In the genomic region with DNA sequence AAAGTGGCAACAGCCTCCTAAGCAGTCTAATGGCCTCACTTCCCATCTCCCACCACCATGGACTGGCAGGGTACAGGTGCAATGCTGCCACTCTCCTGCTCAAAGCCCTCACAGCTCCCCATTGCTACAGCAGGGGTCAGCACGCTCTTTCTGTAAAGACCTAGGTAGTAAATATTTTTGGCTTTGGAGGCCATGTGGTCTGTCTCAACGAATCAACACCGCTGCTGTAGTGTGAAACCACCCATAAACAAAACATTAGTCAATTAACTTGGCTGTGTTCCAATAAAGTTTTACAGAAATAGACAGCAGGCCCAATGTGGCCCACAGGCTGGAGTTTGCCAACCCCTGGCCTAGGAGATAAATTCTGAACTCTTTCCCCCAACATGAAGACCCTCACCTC, we compare ENCODE assay signal across 16 cellular contexts. TPM values are rescaled to one million over a fixed set of nuclear protein-coding genes. Genes with fewer than 3 reads are reported as not detected.
DNase-seq lines count a peak whose midpoint lies in the region; ATAC-seq, FAIRE-seq and TF ChIP-seq lines count a peak whose summit lies in the region.
"Had no signal": no experiment of that assay in that cellular context is flagged by ENCODE, and none has a peak within 500 bp of the region (broad histone marks: within the 10 kb centered on the region; RNA-seq: fewer than 3 reads in every experiment).

No MANE protein-coding gene starts in this region.

- no peak overlapping the region for H2BK5ac ChIP-seq in mesenchymal stem cell (ENCODE audit: low read depth, low read length, poor library complexity, severe bottlenecking)

- no peaks in the 10 kb centered on the region for H3K27me3 ChIP-seq in Loucy (ENCODE audit: insufficient read depth, low read length, poor library complexity, severe bottlenecking)
- no peaks in the 10 kb centered on the region for H3K27me3 ChIP-seq in GM12878 (replicated peaks in 1 of 2; ENCODE audit: control insufficient read depth in 2 of 2, insufficient read depth in 2 of 2, low read length in 1 of 2)
- H3K27me3 ChIP-seq in mesenchymal stem cell (ENCODE audit: control insufficient read depth in 1 of 2, insufficient read depth in 1 of 2, low read length in 2 of 2) = peaks cover 0 to 20% of the 10 kb centered on the region in 2 experiments
- no peaks in the 10 kb centered on the region for H3K27me3 ChIP-seq in adrenal gland
- H3K27me3 ChIP-seq: colonic mucosa had no signal

- H3K9ac ChIP-seq in Loucy (ENCODE audit: low read depth, low read length, poor library complexity, severe bottlenecking) (no peak overlapping the region), GM12878 (ENCODE audit: control insufficient read depth, insufficient read depth, low read length) (no peak overlapping the region), mesenchymal stem cell (ENCODE audit: low read length) (no peak overlapping the region)

- H2BK15ac ChIP-seq in mesenchymal stem cell (ENCODE audit: low read depth, poor library complexity, severe bottlenecking) = no peak overlapping the region

- H3K4me3 ChIP-seq in Loucy (ENCODE audit: low read length, poor library complexity, severe bottlenecking) (no peak overlapping the region), GM12878 (no peak overlapping the region), mesenchymal stem cell (ENCODE audit: insufficient read depth in 1 of 2, low read depth in 1 of 2, low read length in 2 of 2) (no peak overlapping the region), adrenal gland (no peak overlapping the region)
- H3K4me3 ChIP-seq: colonic mucosa had no signal

- no peak for TF ChIP-seq RAD21 in GM12878 (IDR thresholded peaks at IDR 0.05; ENCODE audit: insufficient read depth, low read depth, low read length)

- WGBS in GM12878 (ENCODE audit: insufficient coverage, insufficient replicate concordance, low lambda C conversion rate, missing lambda C conversion rate) = 44% methylated on average over 3 of the region's 3 CpGs
- 60% methylated on average over 3 of the region's 3 CpGs for WGBS in mesenchymal stem cell
- 54 to 82% (median 59%) methylated on average over 3 of the region's 3 CpGs for WGBS in adrenal gland, 4 donors

- no peaks in the 10 kb centered on the region for H3K79me1 ChIP-seq in mesenchymal stem cell (replicated peaks; ENCODE audit: low read length, poor library complexity, severe bottlenecking)

- FAIRE-seq in GM18507 (lab: Jason Lieb, UNC) (peak; percentile 64), GM12878 (lab: Jason Lieb, UNC) (no peak)

- no peak overlapping the region for H2AFZ ChIP-seq in Loucy (ENCODE audit: low read length)
- H2AFZ ChIP-seq in GM12878 (ENCODE audit: control insufficient read depth, low read depth, low read length) = no peak overlapping the region
- no peak overlapping the region for H2AFZ ChIP-seq in mesenchymal stem cell (ENCODE audit: low read depth, low read length)

- in situ Hi-C loops in GM12878 (cut with MboI) = loop anchor here (5.0 kb wide), 1 partner anchor 187 kb away; no protein-coding TSS in a partner anchor

- no peak overlapping the region for H3K18ac ChIP-seq in mesenchymal stem cell (ENCODE audit: low read depth in 1 of 2, low read length in 2 of 2)

- ATAC-seq in GM12878 = no peak

- H3K4me2 ChIP-seq in Loucy (ENCODE audit: low read depth, low read length, poor library complexity, severe bottlenecking) (no peak overlapping the region), GM12878 (ENCODE audit: control insufficient read depth, insufficient read depth) (no peak overlapping the region), mesenchymal stem cell (ENCODE audit: low read length, poor library complexity, severe bottlenecking) (no peak overlapping the region)

- intact Hi-C loops in GM12878 (cut with micrococcal nuclease; ENCODE audit: unreplicated experiment) (loop anchor here (5.0 to 10.0 kb wide), 2 partner anchors 302 to 430 kb away; a partner anchor contains a TSS), adrenal gland (cut with DNase I) (loop anchor here (5.0 kb wide), 1 partner anchor 192 kb away; no protein-coding TSS in a partner anchor)

- H4K8ac ChIP-seq in mesenchymal stem cell (ENCODE audit: low read length) = no peak overlapping the region

- no peak overlapping the region for H3K23ac ChIP-seq in mesenchymal stem cell (ENCODE audit: low read length in 2 of 2)

- RAD21 ChIA-PET in GM12878 (lab: Charles Lee; ENCODE audit: unreplicated experiment) = interaction anchor here (1.4 kb wide), 1 partner anchor 189 kb away, joined by 6 read pairs; no protein-coding TSS in a partner anchor

- TF ChIP-seq CTCF in Loucy (conservative IDR thresholded peaks at IDR 0.05; ENCODE audit: low read length) = 0 out of 2 replicates have a peak, but pooled peaks have one; percentile 10
- no peak for TF ChIP-seq CTCF in GM12878 (IDR thresholded peaks at IDR 0.05 in 2 of 3, conservative IDR thresholded peaks at IDR 0.05 in 1 of 3; ENCODE audit: control insufficient read depth in 2 of 3, extremely low read depth in 1 of 3, insufficient read depth in 1 of 3, low read depth in 3 of 3, low read length in 3 of 3)
- TF ChIP-seq CTCF in adrenal gland (IDR thresholded peaks at IDR 0.05) = no peak

- no peak for TF ChIP-seq POLR2A in GM12878 (IDR thresholded peaks at IDR 0.05; ENCODE audit: low read depth, low read length)
- no peak for TF ChIP-seq POLR2A in adrenal gland (IDR thresholded peaks at IDR 0.05)

- BruUV-seq in GM12878 (replicated peaks; lab: Mats Ljungman, UMichigan) = no TSS peak

- H3K79me2 ChIP-seq in Loucy (ENCODE audit: insufficient read depth, low read length) (no peaks in the 10 kb centered on the region), GM12878 (ENCODE audit: control insufficient read depth, insufficient read depth, low read length) (no peaks in the 10 kb centered on the region)

- no peaks in the 10 kb centered on the region for H3F3A ChIP-seq in Loucy (ENCODE audit: low read depth)

- POLR2A ChIA-PET in GM12878 (lab: Charles Lee) = no interaction called here

- SMC1A ChIA-PET in GM12878 (lab: Charles Lee; ENCODE audit: uncharacterized antibody, unreplicated experiment) = interaction anchor here (1.5 to 1.6 kb wide), 2 partner anchors 133 to 189 kb away, joined by 3 to 4 read pairs; a partner anchor contains a TSS

- H3K36me3 ChIP-seq in Loucy (ENCODE audit: insufficient read depth, low read length) (no peaks in the 10 kb centered on the region), GM12878 (ENCODE audit: control insufficient read depth in 2 of 2, insufficient read depth in 2 of 2, low read length in 1 of 2) (peaks cover 0 to 17% of the 10 kb centered on the region in 2 experiments; a peak in 3 of 4 replicates), mesenchymal stem cell (ENCODE audit: control insufficient read depth in 1 of 2, insufficient read depth in 2 of 2, low read depth in 1 of 2, low read length in 2 of 2) (no peaks in the 10 kb centered on the region), adrenal gland (replicated peaks in 1 of 2) (no peaks in the 10 kb centered on the region)
- H3K36me3 ChIP-seq: colonic mucosa had no signal

- H4K91ac ChIP-seq in mesenchymal stem cell (ENCODE audit: low read length) = no peak overlapping the region

- no peak overlapping the region for H3K14ac ChIP-seq in mesenchymal stem cell (ENCODE audit: low read length in 2 of 2)

- H4K20me1 ChIP-seq in Loucy (ENCODE audit: insufficient read depth, low read length, poor library complexity, severe bottlenecking) (no peaks in the 10 kb centered on the region), GM12878 (ENCODE audit: control insufficient read depth, insufficient read depth) (no peaks in the 10 kb centered on the region)

- H3K9me2 ChIP-seq in Loucy (replicated peaks; ENCODE audit: low read depth, low read length) = no peaks in the 10 kb centered on the region

- H3K4me1 ChIP-seq in Loucy (ENCODE audit: insufficient read depth, low read length, poor library complexity, severe bottlenecking) (no peaks in the 10 kb centered on the region), GM12878 (ENCODE audit: control insufficient read depth, insufficient read depth, low read length) (peaks cover 21% of the 10 kb centered on the region), mesenchymal stem cell (ENCODE audit: control insufficient read depth, insufficient read depth, low read depth, low read length) (no peaks in the 10 kb centered on the region), adrenal gland (replicated peaks in 1 of 2) (no peaks in the 10 kb centered on the region)
- H3K4me1 ChIP-seq: colonic mucosa had no signal

- H3K9me3 ChIP-seq in Loucy (ENCODE audit: insufficient read depth, low read depth, low read length) (no peaks in the 10 kb centered on the region), GM12878 (replicated peaks; ENCODE audit: control insufficient read depth, insufficient read depth, low read length) (no peaks in the 10 kb centered on the region), mesenchymal stem cell (ENCODE audit: control insufficient read depth, low read length) (no peaks in the 10 kb centered on the region), adrenal gland (replicated peaks in 1 of 3) (no peaks in the 10 kb centered on the region)
- H3K9me3 ChIP-seq: colonic mucosa had no signal

- no peak overlapping the region for H3K4ac ChIP-seq in mesenchymal stem cell (ENCODE audit: low read depth in 1 of 2, low read length in 2 of 2)

- no peak overlapping the region for H2BK12ac ChIP-seq in mesenchymal stem cell (ENCODE audit: low read length in 2 of 2)

- H3K27ac ChIP-seq in GM12878 (ENCODE audit: control insufficient read depth, insufficient read depth) = no peak overlapping the region
- H3K27ac ChIP-seq in mesenchymal stem cell (ENCODE audit: low read length, poor library complexity, severe bottlenecking) = no peak overlapping the region
- no peak overlapping the region for H3K27ac ChIP-seq in adrenal gland
- H3K27ac ChIP-seq: colonic mucosa had no signal

- no peak for TF ChIP-seq EP300 in GM12878 (IDR thresholded peaks at IDR 0.05; ENCODE audit: borderline replicate concordance in 1 of 2, control insufficient read depth in 1 of 2, low read depth in 2 of 2, low read length in 2 of 2)

- no peak for DNase-seq in GM18507 (ENCODE audit: extremely low spot score, insufficient read length, low read depth)
- DNase-seq in GM12878 (ENCODE audit: low read depth, low spot score) = no peak
- peak; percentile 38 for DNase-seq in mesenchymal stem cell
- no peak for DNase-seq in adrenal gland
- DNase-seq in Kasumi-1 (lab: John Stamatoyannopoulos, UW) = no peak
- no peak for DNase-seq in NOMO-1 treated with DMSO at 0.1 percent for 48 hours (lab: John Stamatoyannopoulos, UW; ENCODE audit: unreplicated experiment)
- DNase-seq in NCI-H1436 (lab: John Stamatoyannopoulos, UW) = no peak
- DNase-seq: activated CD4-positive, alpha-beta T cell treated with anti-CD3 and anti-CD28 coated beads for 4 hours; activated T-cell treated with anti-CD3 and anti-CD28 coated beads, Interleukin-2, amount 50 U/mL, for 1 hour; CD4-positive, CD25-positive, alpha-beta regulatory T cell; colonic mucosa; NCI-H510A treated with DMSO at 0.1 percent for 48 hours; occipital lobe; substantia nigra had no signal

- no peak overlapping the region for H2BK120ac ChIP-seq in mesenchymal stem cell (ENCODE audit: low read depth, low read length)

- H2AK5ac ChIP-seq in mesenchymal stem cell (ENCODE audit: low read length, severe bottlenecking) = no peak overlapping the region

- CTCF ChIA-PET in GM12878 (lab: Yijun Ruan, JAX) = interaction anchor here (1.8 to 2.4 kb wide), 2 partner anchors 27 to 190 kb away, joined by 9 to 11 read pairs; no protein-coding TSS in a partner anchor

RNA-seq across cellular contexts. Expression of a gene that starts 44.6 kb away (rescaled TPM):
- not detected in 2 replicates for total RNA-seq in GM12878 (2013; cell fraction: nucleolus; rRNA removed)
- total RNA-seq in GM12878 (2014; rRNA removed) (not detected in 2 replicates), GM12878 (2014; rRNA removed; fragmentation: Illumina TruSeq; extraction: Trizol) (not detected in 2 replicates), GM12878 (2021) (0.28 and 1.1 TPM in 2 replicates), adrenal gland (1 to 10 TPM in 3 of 8 donors, under 1 TPM in 3, not detected in 2; 0.14 to 2.1 (median 0.86) TPM)
- not detected for polyA plus RNA-seq in GM12878 (2011; ENCODE audit: low read depth)
- polyA plus RNA-seq in GM12878 (2011; rRNA removed) (not detected in 2 replicates), GM12878 (2014; fragmentation: Illumina TruSeq; extraction: Trizol) (not detected in 2 replicates), GM12878 (2014; fragmentation: Nextera tagmentation; extraction: Ambion mirVana) (not detected), GM12878 (2014; rRNA removed) (not detected in 2 replicates), GM12878 (2016; fragmentation: Nextera tagmentation; extraction: Ambion mirVana) (not detected), adrenal gland (1 to 10 TPM in 2 of 3 donors, under 1 TPM in 1; 0.72 to 1.6 (median 1.1) TPM)
- 0.25 TPM in 1 of 2 replicates, not detected in the other for polyA plus RNA-seq in GM12878 (2011; cell fraction: cytosol; rRNA removed)
- 0.06 TPM in 1 of 2 replicates, not detected in the other for polyA plus RNA-seq in GM12878 (2011; cell fraction: nucleus; rRNA removed)
- 0.14 TPM in 2 replicates for polyA plus RNA-seq in GM12878 (2012)
- 0.10 TPM in 1 of 2 replicates, not detected in the other for polyA minus RNA-seq in GM12878 (2011; rRNA and poly(A)+ RNA removed)
- not detected in 2 replicates for polyA minus RNA-seq in GM12878 (2011; cell fraction: cytosol; rRNA and poly(A)+ RNA removed)
- polyA minus RNA-seq in GM12878 (2011; cell fraction: nucleus; rRNA and poly(A)+ RNA removed) = not detected in 2 replicates
- polyA plus RNA-seq in mesenchymal stem cell (2013, experiment 1 of 2) = 0.03 TPM
- polyA plus RNA-seq in mesenchymal stem cell (2013, experiment 2 of 2) = 0.04 TPM
- total RNA-seq: CD4-positive, CD25-positive, alpha-beta regulatory T cell; G401 had no signal
- polyA plus RNA-seq: CD4-positive, CD25-positive, alpha-beta regulatory T cell had no signal

RNA-seq across cellular contexts. Expression of a gene that starts 53.0 kb away (rescaled TPM):
- 11.4 and 13.2 TPM in 2 replicates for total RNA-seq in GM12878 (2013; cell fraction: nucleolus; rRNA removed)
- total RNA-seq in GM12878 (2014; rRNA removed) (0.54 and 0.56 TPM in 2 replicates), GM12878 (2014; rRNA removed; fragmentation: Illumina TruSeq; extraction: Trizol) (0.88 and 1.4 TPM in 2 replicates), GM12878 (2021) (0.77 and 1.2 TPM in 2 replicates), adrenal gland (1 to 10 TPM in 1 of 8 donors, under 1 TPM in 4, not detected in 3; 0.06 to 2.1 (median 0.23) TPM)
- 1.9 TPM for polyA plus RNA-seq in GM12878 (2011; ENCODE audit: low read depth)
- polyA plus RNA-seq in GM12878 (2011; rRNA removed) (4.8 and 6.2 TPM in 2 replicates), GM12878 (2014; fragmentation: Illumina TruSeq; extraction: Trizol) (1.3 and 1.6 TPM in 2 replicates), GM12878 (2014; fragmentation: Nextera tagmentation; extraction: Ambion mirVana) (under 1 TPM; 0.45 to 0.60 TPM), GM12878 (2014; rRNA removed) (1.0 and 1.3 TPM in 2 replicates), GM12878 (2016; fragmentation: Nextera tagmentation; extraction: Ambion mirVana) (1 to 10 TPM; 1.8 to 2.1 TPM), adrenal gland (1 to 10 TPM in 1 of 3 donors, under 1 TPM in 2; 0.33 to 1.3 (median 0.37) TPM)
- polyA plus RNA-seq in GM12878 (2011; cell fraction: cytosol; rRNA removed) = 2.8 and 3.3 TPM in 2 replicates
- polyA plus RNA-seq in GM12878 (2011; cell fraction: nucleus; rRNA removed) = 6.6 and 8.4 TPM in 2 replicates
- 2.2 and 3.0 TPM in 2 replicates for polyA plus RNA-seq in GM12878 (2012)
- polyA minus RNA-seq in GM12878 (2011; rRNA and poly(A)+ RNA removed) = 5.2 and 6.4 TPM in 2 replicates
- 1.2 and 1.9 TPM in 2 replicates for polyA minus RNA-seq in GM12878 (2011; cell fraction: cytosol; rRNA and poly(A)+ RNA removed)
- polyA minus RNA-seq in GM12878 (2011; cell fraction: nucleus; rRNA and poly(A)+ RNA removed) = 3.0 and 4.8 TPM in 2 replicates
- polyA plus RNA-seq in mesenchymal stem cell (2013, experiment 1 of 2) = 0.14 TPM
- 0.14 TPM for polyA plus RNA-seq in mesenchymal stem cell (2013, experiment 2 of 2)
- total RNA-seq: CD4-positive, CD25-positive, alpha-beta regulatory T cell had no signal

RNA-seq across cellular contexts. Expression of a gene that starts 53.1 kb away (rescaled TPM):
- 40.5 and 43.0 TPM in 2 replicates for total RNA-seq in GM12878 (2013; cell fraction: nucleolus; rRNA removed)
- total RNA-seq in GM12878 (2014; rRNA removed) (132 and 135 TPM in 2 replicates), GM12878 (2014; rRNA removed; fragmentation: Illumina TruSeq; extraction: Trizol) (142 and 156 TPM in 2 replicates), GM12878 (2021) (97.7 and 104 TPM in 2 replicates), adrenal gland (10 to 100 TPM; 33.4 to 68.1 (median 48.2) TPM)
- 34.1 TPM for polyA plus RNA-seq in GM12878 (2011; ENCODE audit: low read depth)
- polyA plus RNA-seq in GM12878 (2011; rRNA removed) (66.8 and 71.9 TPM in 2 replicates), GM12878 (2014; fragmentation: Illumina TruSeq; extraction: Trizol) (171 and 173 TPM in 2 replicates), GM12878 (2014; fragmentation: Nextera tagmentation; extraction: Ambion mirVana) (100 to 1,000 TPM in 1 of 2 experiments, 10 to 100 TPM in 1; 57.5 to 114 TPM), GM12878 (2014; rRNA removed) (121 and 131 TPM in 2 replicates), GM12878 (2016; fragmentation: Nextera tagmentation; extraction: Ambion mirVana) (100 to 1,000 TPM; 275 TPM), adrenal gland (100 to 1,000 TPM in 1 of 3 donors, 10 to 100 TPM in 2; 32.6 to 189 (median 37.2) TPM)
- 55.4 and 75.2 TPM in 2 replicates for polyA plus RNA-seq in GM12878 (2011; cell fraction: cytosol; rRNA removed)
- polyA plus RNA-seq in GM12878 (2011; cell fraction: nucleus; rRNA removed) = 57.8 and 73.0 TPM in 2 replicates
- 53.1 and 61.6 TPM in 2 replicates for polyA plus RNA-seq in GM12878 (2012)
- polyA minus RNA-seq in GM12878 (2011; rRNA and poly(A)+ RNA removed) = 31.5 and 37.5 TPM in 2 replicates
- polyA minus RNA-seq in GM12878 (2011; cell fraction: cytosol; rRNA and poly(A)+ RNA removed) = 15.0 and 15.9 TPM in 2 replicates
- 33.1 and 54.8 TPM in 2 replicates for polyA minus RNA-seq in GM12878 (2011; cell fraction: nucleus; rRNA and poly(A)+ RNA removed)
- polyA plus RNA-seq in mesenchymal stem cell (2013, experiment 1 of 2) = 64.4 TPM
- polyA plus RNA-seq in mesenchymal stem cell (2013, experiment 2 of 2) = 65.5 TPM
